ENCODE assay signal across 8 cellular contexts in genomic region chr9:129610473-129611301, GRCh38. TPM values are rescaled to one million over a fixed set of nuclear protein-coding genes. Genes with fewer than 3 reads are reported as not detected.
DNase-seq lines count a peak whose midpoint lies in the region; ATAC-seq and TF ChIP-seq lines count a peak whose summit lies in the region.

No MANE protein-coding gene starts in this region.

- peaks cover 46% of the 10 kb centered on the region for H3K4me1 ChIP-seq in A673 (ENCODE audit: insufficient read depth, low read length, poor library complexity, severe bottlenecking)
- peaks cover 0 to 48% of the 10 kb centered on the region in 2 donors for H3K4me1 ChIP-seq in right atrium auricular region

- DNase-seq in A673 (ENCODE audit: low spot score) = peak; percentile 83
- DNase-seq in LNCaP clone FGC (ENCODE audit: low read depth) = no peak
- DNase-seq in T-helper 22 cell (ENCODE audit: low read depth) = peak; percentile 40
- DNase-seq in right atrium auricular region (ENCODE audit: low spot score) = peak; percentile 88
- peak; percentile 16 for DNase-seq in renal cortical epithelial cell (ENCODE audit: low read depth)

- POLR2A ChIA-PET in A673 (lab: Charles Lee; ENCODE audit: low non-redundant PET) = interaction anchor here (0.7 kb wide), 1 partner anchor 432 kb away, joined by 3 read pairs; the partner anchor contains the start of gene IER5L

- H3K9me3 ChIP-seq in A673 (ENCODE audit: low read depth, low read length, poor library complexity, severe bottlenecking) (no peaks in the 10 kb centered on the region), right atrium auricular region (no peaks in the 10 kb centered on the region)

- H3K36me3 ChIP-seq in A673 (ENCODE audit: insufficient read depth, low read length, poor library complexity, severe bottlenecking) (no peaks in the 10 kb centered on the region), right atrium auricular region (no peaks in the 10 kb centered on the region)

- no peaks in the 10 kb centered on the region for H3K27me3 ChIP-seq in A673 (replicated peaks; ENCODE audit: insufficient read depth, low read depth, low read length, poor library complexity)
- H3K27me3 ChIP-seq in right atrium auricular region = no peaks in the 10 kb centered on the region

- H3K4me3 ChIP-seq in A673 (ENCODE audit: low read depth, low read length, poor library complexity, severe bottlenecking) = peak overlapping the region; percentile 81
- peak overlapping the region; percentile 51 for H3K4me3 ChIP-seq in LNCaP clone FGC (ENCODE audit: low read depth, low read length)
- H3K4me3 ChIP-seq in right atrium auricular region = peak overlapping the region; percentile 61 to 70

- H3K27ac ChIP-seq in A673 (ENCODE audit: low read depth, low read length, poor library complexity, severe bottlenecking) (peak overlapping the region; percentile 88), angular gyrus (ENCODE audit: low read depth, low read length) (peak overlapping the region; percentile 80), right atrium auricular region (peak overlapping the region; percentile 93 to 94)

- intact Hi-C loops in A673 (cut with micrococcal nuclease; ENCODE audit: unreplicated experiment) = loop anchor here (1.0 to 5.0 kb wide), 4 partner anchors 288 to 603 kb away; no protein-coding TSS in a partner anchor

- no TSS peak for BruUV-seq in A673 (replicated peaks; lab: Mats Ljungman, UMichigan)

- ATAC-seq in GM18502 (IDR thresholded peaks at IDR 0.05; ENCODE audit: poor library complexity, unreplicated experiment) (peak; percentile 59), HG02852 (IDR thresholded peaks at IDR 0.05; ENCODE audit: unreplicated experiment) (no peak)

- TF ChIP-seq CTCF in A673 (conservative IDR thresholded peaks at IDR 0.05; ENCODE audit: low read depth, low read length) (peak; percentile 62), LNCaP clone FGC (IDR thresholded peaks at IDR 0.05; ENCODE audit: control insufficient read depth, extremely low read depth, insufficient read depth) (peak; percentile 93), right atrium auricular region (IDR thresholded peaks at IDR 0.05) (peak; percentile 82 to 96)

- CTCF ChIA-PET in A673 (lab: Charles Lee) = interaction anchor here (0.5 to 1.4 kb wide), 9 partner anchors 9 to 479 kb away, joined by 3 to 6 read pairs (median 5); partner anchors contain the start of gene IER5L

RNA-seq across cellular contexts. Expression of gene C9orf50, which starts 10.2 kb away (rescaled TPM):
- 0.28 TPM in 1 of 2 replicates, not detected in the other for total RNA-seq in A673 (2021)
- total RNA-seq in right atrium auricular region = not detected
- total RNA-seq in renal cortical epithelial cell = 0.05 TPM in 1 of 2 replicates, not detected in the other

RNA-seq across cellular contexts. Expression of gene NTMT1, which starts 15.3 kb away (rescaled TPM):
- total RNA-seq in A673 (2021) (82.8 and 87.1 TPM in 2 replicates), right atrium auricular region (10 to 100 TPM; 33.7 to 36.0 TPM), renal cortical epithelial cell (22.2 and 38.2 TPM in 2 replicates)

RNA-seq across cellular contexts. Expression of gene ASB6, which starts 31.3 kb away (rescaled TPM):
- total RNA-seq in A673 (2021) (30.4 and 36.5 TPM in 2 replicates), right atrium auricular region (10 to 100 TPM; 10.2 to 12.6 TPM), renal cortical epithelial cell (17.4 and 21.9 TPM in 2 replicates)

RNA-seq across cellular contexts. Expression of gene PRRX2, which starts 54.8 kb away (rescaled TPM):
- 12.7 and 16.6 TPM in 2 replicates for total RNA-seq in A673 (2021)
- total RNA-seq in right atrium auricular region = 1 to 10 TPM; 1.1 to 6.9 TPM
- 0.45 TPM in 1 of 2 replicates, not detected in the other for total RNA-seq in renal cortical epithelial cell
